1 cellular context compared by ENCODE assay signal in genomic region chr3:3178498-3179328, GRCh38.
TF ChIP-seq lines count a peak whose summit lies in the region.

No MANE protein-coding gene starts in this region.

TF ChIP-seq in HepG2, 621 proteins besides CTCF, POLR2A, EP300 and RAD21 (continued from another document):
- TF ChIP-seq, protein P1, sequence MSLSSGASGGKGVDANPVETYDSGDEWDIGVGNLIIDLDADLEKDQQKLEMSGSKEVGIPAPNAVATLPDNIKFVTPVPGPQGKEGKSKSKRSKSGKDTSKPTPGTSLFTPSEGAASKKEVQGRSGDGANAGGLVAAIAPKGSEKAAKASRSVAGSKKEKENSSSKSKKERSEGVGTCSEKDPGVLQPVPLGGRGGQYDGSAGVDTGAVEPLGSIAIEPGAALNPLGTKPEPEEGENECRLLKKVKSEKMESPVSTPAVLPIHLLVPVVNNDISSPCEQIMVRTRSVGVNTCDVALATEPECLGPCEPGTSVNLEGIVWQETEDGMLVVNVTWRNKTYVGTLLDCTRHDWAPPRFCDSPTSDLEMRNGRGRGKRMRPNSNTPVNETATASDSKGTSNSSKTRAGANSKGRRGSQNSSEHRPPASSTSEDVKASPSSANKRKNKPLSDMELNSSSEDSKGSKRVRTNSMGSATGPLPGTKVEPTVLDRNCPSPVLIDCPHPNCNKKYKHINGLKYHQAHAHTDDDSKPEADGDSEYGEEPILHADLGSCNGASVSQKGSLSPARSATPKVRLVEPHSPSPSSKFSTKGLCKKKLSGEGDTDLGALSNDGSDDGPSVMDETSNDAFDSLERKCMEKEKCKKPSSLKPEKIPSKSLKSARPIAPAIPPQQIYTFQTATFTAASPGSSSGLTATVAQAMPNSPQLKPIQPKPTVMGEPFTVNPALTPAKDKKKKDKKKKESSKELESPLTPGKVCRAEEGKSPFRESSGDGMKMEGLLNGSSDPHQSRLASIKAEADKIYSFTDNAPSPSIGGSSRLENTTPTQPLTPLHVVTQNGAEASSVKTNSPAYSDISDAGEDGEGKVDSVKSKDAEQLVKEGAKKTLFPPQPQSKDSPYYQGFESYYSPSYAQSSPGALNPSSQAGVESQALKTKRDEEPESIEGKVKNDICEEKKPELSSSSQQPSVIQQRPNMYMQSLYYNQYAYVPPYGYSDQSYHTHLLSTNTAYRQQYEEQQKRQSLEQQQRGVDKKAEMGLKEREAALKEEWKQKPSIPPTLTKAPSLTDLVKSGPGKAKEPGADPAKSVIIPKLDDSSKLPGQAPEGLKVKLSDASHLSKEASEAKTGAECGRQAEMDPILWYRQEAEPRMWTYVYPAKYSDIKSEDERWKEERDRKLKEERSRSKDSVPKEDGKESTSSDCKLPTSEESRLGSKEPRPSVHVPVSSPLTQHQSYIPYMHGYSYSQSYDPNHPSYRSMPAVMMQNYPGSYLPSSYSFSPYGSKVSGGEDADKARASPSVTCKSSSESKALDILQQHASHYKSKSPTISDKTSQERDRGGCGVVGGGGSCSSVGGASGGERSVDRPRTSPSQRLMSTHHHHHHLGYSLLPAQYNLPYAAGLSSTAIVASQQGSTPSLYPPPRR (CRISPR knock-in tag; IDR thresholded peaks at IDR 0.05; ENCODE audit: borderline replicate concordance): no peak
- TF ChIP-seq AKNA (CRISPR knock-in tag; IDR thresholded peaks at IDR 0.05; ENCODE audit: borderline replicate concordance) (no peak), ZNF326 (CRISPR knock-in tag; IDR thresholded peaks at IDR 0.05; ENCODE audit: borderline replicate concordance) (no peak), YEATS2 (CRISPR knock-in tag; IDR thresholded peaks at IDR 0.05; ENCODE audit: borderline replicate concordance) (no peak), MBD4 (IDR thresholded peaks at IDR 0.05; ENCODE audit: borderline replicate concordance, low read length) (no peak)
